In the genomic region with DNA sequence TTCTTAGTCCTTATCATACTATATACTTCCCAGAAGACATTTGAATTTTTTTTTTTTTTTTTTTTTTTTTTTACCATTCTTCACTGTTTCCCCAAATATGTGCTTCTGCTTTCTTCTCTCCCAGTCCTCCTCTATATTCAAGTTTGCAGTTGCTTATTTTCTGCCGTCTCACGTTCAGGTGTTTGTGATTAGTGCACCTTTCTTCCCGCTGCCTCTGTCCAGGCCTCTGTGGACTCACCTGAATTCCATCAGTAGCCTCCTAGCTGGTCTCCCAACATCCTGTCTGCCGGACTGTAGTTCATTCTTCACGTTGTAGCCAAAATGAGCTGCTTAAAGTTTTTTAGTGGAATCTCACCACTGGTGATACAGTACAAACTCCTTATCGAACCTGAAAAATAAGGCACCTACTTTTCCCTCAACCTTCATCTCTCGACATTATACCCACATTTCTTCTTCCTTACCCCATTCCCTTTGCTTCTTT, we compare ENCODE assay signal across 8 cellular contexts. TPM values are rescaled to one million over a fixed set of nuclear protein-coding genes. Genes with fewer than 3 reads are reported as not detected.
DNase-seq lines count a peak whose midpoint lies in the region; ATAC-seq and TF ChIP-seq lines count a peak whose summit lies in the region.

No MANE protein-coding gene starts in this region.

- DNase-seq in GM12864 (ENCODE audit: low read depth) (no peak), T-helper 17 cell (no peak), fibroblast of mammary gland (ENCODE audit: low read depth) (no peak), GM19240 (ENCODE audit: insufficient read length, low spot score) (no peak), DMS79 treated with DMSO at 0.1 percent for 48 hours (lab: John Stamatoyannopoulos, UW) (no peak), midbrain (lab: John Stamatoyannopoulos, UW) (no peak)

- no peak overlapping the region for H3K9ac ChIP-seq in rectal smooth muscle tissue (ENCODE audit: low read length)

- TF ChIP-seq CTCF in GM12864 (IDR thresholded peaks at IDR 0.05; ENCODE audit: low read depth, low read length, missing control alignments) = no peak
- no peak for TF ChIP-seq CTCF in fibroblast of mammary gland (conservative IDR thresholded peaks at IDR 0.05; ENCODE audit: control insufficient read depth, insufficient read depth, low read depth, low read length)

- no peaks in the 10 kb centered on the region for H3K27me3 ChIP-seq in rectal smooth muscle tissue (ENCODE audit: control insufficient read depth, insufficient read depth, low read length)

- H3K9me3 ChIP-seq in T-helper 17 cell (ENCODE audit: control insufficient read depth, low read length, poor library complexity, severe bottlenecking) = no peaks in the 10 kb centered on the region

- H3K27ac Mint-ChIP-seq in T-helper 17 cell = peak overlapping the region; percentile 87

- H3K36me3 ChIP-seq in rectal smooth muscle tissue (ENCODE audit: control insufficient read depth, insufficient read depth, low read length) = no peaks in the 10 kb centered on the region

- H3K4me1 Mint-ChIP-seq in T-helper 17 cell = peaks cover 25% of the 10 kb centered on the region

- peak overlapping the region; percentile 98 for H3K4me3 Mint-ChIP-seq in T-helper 17 cell

- peak overlapping the region; percentile 83 for H3K27ac ChIP-seq in rectal smooth muscle tissue (ENCODE audit: low read depth, low read length)

- ATAC-seq in T-helper 17 cell = no peak
- ATAC-seq in activated CD4-positive, CD25-positive, alpha-beta regulatory T cell treated with anti-CD3 and anti-CD28 coated beads, Interleukin-2, amount 50 U/mL, for 24 hours = no peak

- peaks cover 7% of the 10 kb centered on the region for H3K4me1 ChIP-seq in rectal smooth muscle tissue (ENCODE audit: control insufficient read depth, insufficient read depth, low read length)

- H3K27me3 Mint-ChIP-seq in T-helper 17 cell = peaks cover 14% of the 10 kb centered on the region

- peaks cover 6% of the 10 kb centered on the region for H3K36me3 Mint-ChIP-seq in T-helper 17 cell (ENCODE audit: low read depth)

- H3K4me3 ChIP-seq in GM12864 (ENCODE audit: low read depth, low read length) (peak overlapping the region; percentile 60), fibroblast of mammary gland (ENCODE audit: control insufficient read depth, low read depth, low read length) (peak overlapping the region; percentile 68), rectal smooth muscle tissue (ENCODE audit: low read length) (peak overlapping the region; percentile 94)

RNA-seq across cellular contexts. Expression of a gene that starts 0.8 kb away (rescaled TPM):
- 1 to 10 TPM; 6.0 to 6.4 TPM for total RNA-seq in T-helper 17 cell

RNA-seq across cellular contexts. Expression of a gene that starts 54.3 kb away (rescaled TPM):
- total RNA-seq in T-helper 17 cell = 1 to 10 TPM; 4.8 to 5.7 TPM

RNA-seq across cellular contexts. Expression of a gene that starts 54.6 kb away (rescaled TPM):
- 10 to 100 TPM; 18.9 to 19.1 TPM for total RNA-seq in T-helper 17 cell
